Comparison of ENCODE assay signal across 10 cellular contexts in the genomic region with DNA sequence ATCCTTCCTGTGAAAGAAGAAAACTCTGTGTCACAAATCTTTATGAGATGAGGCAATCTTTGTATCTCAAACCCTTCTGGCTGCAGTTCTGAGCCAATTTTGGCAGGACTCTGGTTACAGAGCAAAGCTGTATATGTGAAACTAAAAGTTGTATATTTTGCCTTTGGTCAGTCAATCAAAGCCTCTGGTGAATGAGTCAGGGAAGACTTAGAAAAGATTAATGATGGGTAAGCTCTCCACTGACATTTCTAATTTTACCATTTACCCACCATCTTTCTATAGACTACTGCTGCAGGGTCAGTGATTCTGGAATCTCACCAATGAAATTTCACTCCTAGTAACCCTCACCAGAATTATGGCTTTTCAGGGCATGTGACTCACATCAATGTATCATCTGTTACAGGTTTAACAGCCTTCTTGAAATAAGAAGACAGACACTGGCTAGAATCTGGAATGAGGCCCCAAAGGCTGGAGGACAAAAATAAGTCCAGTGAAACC. TPM values are rescaled to one million over a fixed set of nuclear protein-coding genes. Genes with fewer than 3 reads are reported as not detected.
DNase-seq lines count a peak whose midpoint lies in the region; ATAC-seq and TF ChIP-seq lines count a peak whose summit lies in the region.
"Had no signal": no experiment of that assay in that cellular context is flagged by ENCODE, and none has a peak within 500 bp of the region (broad histone marks: within the 10 kb centered on the region; RNA-seq: fewer than 3 reads in every experiment).

No MANE protein-coding gene starts in this region.

- peak overlapping the region; percentile 17 for H3K27ac ChIP-seq in adipose tissue (ENCODE audit: low read depth, low read length)
- peak overlapping the region; percentile 83 for H3K27ac ChIP-seq in smooth muscle cell (ENCODE audit: low read depth)
- H3K27ac ChIP-seq: transverse colon had no signal

- no peak overlapping the region for H3K4me3 ChIP-seq in foreskin fibroblast (ENCODE audit: low read depth in 1 of 2, low read length in 2 of 2)
- H3K4me3 ChIP-seq in smooth muscle cell, result no peak overlapping the region
- H3K4me3 ChIP-seq: transverse colon had no signal

- H3K36me3 ChIP-seq in smooth muscle cell (ENCODE audit: low read depth), result no peaks in the 10 kb centered on the region
- H3K36me3 ChIP-seq: transverse colon had no signal

- no peak overlapping the region for H2AFZ ChIP-seq in smooth muscle cell (ENCODE audit: low read depth)

- H3K4me1 Mint-ChIP-seq in HFFc6 (ENCODE audit: low read depth), result peaks cover 23% of the 10 kb centered on the region
- H3K4me1 Mint-ChIP-seq in endothelial cell (ENCODE audit: unreplicated experiment), result peaks cover 22% of the 10 kb centered on the region

- peaks cover 7% of the 10 kb centered on the region for H3K4me1 ChIP-seq in smooth muscle cell (ENCODE audit: low read depth)

- H3K27me3 Mint-ChIP-seq in HFFc6 (ENCODE audit: insufficient read depth), result no peaks in the 10 kb centered on the region; the same call in 1 of the 2 replicates
- peaks cover 8% of the 10 kb centered on the region for H3K27me3 Mint-ChIP-seq in endothelial cell (ENCODE audit: unreplicated experiment)
- H3K27me3 Mint-ChIP-seq: activated CD8-positive, alpha-beta memory T cell treated with anti-CD3 and anti-CD28 coated beads, Interleukin-2, amount 10 ng/mL, durations not matched to agents 7 days and 5 days had no signal

- peaks cover 7% of the 10 kb centered on the region for H3F3A ChIP-seq in smooth muscle cell (ENCODE audit: low read depth)

- no peaks in the 10 kb centered on the region for H3K27me3 ChIP-seq in smooth muscle cell (ENCODE audit: low read depth)
- H3K27me3 ChIP-seq: transverse colon had no signal

- H3K9me3 Mint-ChIP-seq in HFFc6 (no peaks in the 10 kb centered on the region), endothelial cell (ENCODE audit: unreplicated experiment) (no peaks in the 10 kb centered on the region)

- H3K4me3 Mint-ChIP-seq in HFFc6, result no peak overlapping the region
- no peak overlapping the region for H3K4me3 Mint-ChIP-seq in endothelial cell (ENCODE audit: unreplicated experiment)
- H3K4me3 Mint-ChIP-seq: activated CD8-positive, alpha-beta memory T cell treated with anti-CD3 and anti-CD28 coated beads, Interleukin-2, amount 10 ng/mL, durations not matched to agents 7 days and 5 days had no signal

- no peak for ATAC-seq in GM18511 (IDR thresholded peaks at IDR 0.05; ENCODE audit: unreplicated experiment)
- ATAC-seq: activated CD8-positive, alpha-beta memory T cell treated with anti-CD3 and anti-CD28 coated beads, Interleukin-2, amount 10 ng/mL, durations not matched to agents 7 days and 5 days had no signal

- peaks cover 4% of the 10 kb centered on the region for H3K79me2 ChIP-seq in smooth muscle cell (ENCODE audit: low read depth)

- H3K36me3 Mint-ChIP-seq in HFFc6 (ENCODE audit: low read depth) (peaks cover 12% of the 10 kb centered on the region), endothelial cell (ENCODE audit: low read depth, unreplicated experiment) (peaks cover 20% of the 10 kb centered on the region)

- DNase-seq in HFFc6 (peak; percentile 76), foreskin fibroblast (peak; percentile 53 to 70), smooth muscle cell (lab: John Stamatoyannopoulos, UW; ENCODE audit: unreplicated experiment) (no peak), endothelial cell (ENCODE audit: low spot score) (no peak)
- DNase-seq in stimulated activated CD4-positive, alpha-beta T cell treated with anti-CD3 and anti-CD28 coated beads, Interleukin-4, amount 100 ng/mL, for 4 hours, result no peak
- DNase-seq: activated CD8-positive, alpha-beta memory T cell treated with anti-CD3 and anti-CD28 coated beads, Interleukin-2, amount 10 ng/mL, durations not matched to agents 7 days and 5 days; NCI-H1694; transverse colon had no signal

- no peaks in the 10 kb centered on the region for H4K20me1 ChIP-seq in smooth muscle cell (ENCODE audit: low read depth)

- no peaks in the 10 kb centered on the region for H3K9me3 ChIP-seq in smooth muscle cell (replicated peaks; ENCODE audit: low read depth)
- H3K9me3 ChIP-seq: transverse colon had no signal

- H3K27ac Mint-ChIP-seq in HFFc6 (peak overlapping the region; percentile 48), endothelial cell (ENCODE audit: unreplicated experiment) (no peak overlapping the region)
- H3K27ac Mint-ChIP-seq: activated CD8-positive, alpha-beta memory T cell treated with anti-CD3 and anti-CD28 coated beads, Interleukin-2, amount 10 ng/mL, durations not matched to agents 7 days and 5 days had no signal

- TF ChIP-seq CTCF in HFFc6 (IDR thresholded peaks at IDR 0.05) (no peak), foreskin fibroblast (IDR thresholded peaks at IDR 0.05; ENCODE audit: low read depth, low read length) (no peak), smooth muscle cell (IDR thresholded peaks at IDR 0.05; ENCODE audit: borderline replicate concordance, insufficient read depth, poor library complexity, severe bottlenecking) (no peak), endothelial cell (IDR thresholded peaks at IDR 0.05; ENCODE audit: unreplicated experiment) (no peak)

- H3K9ac ChIP-seq in smooth muscle cell (ENCODE audit: low read depth), result peak overlapping the region; percentile 36

- peak overlapping the region; percentile 58 for H3K4me2 ChIP-seq in smooth muscle cell

RNA-seq across cellular contexts. Expression of gene USP35, which starts 43.3 kb away (rescaled TPM):
- total RNA-seq in HFFc6 (2021; fragmentation: NEBNext Ultra II Directional; extraction: Animal tissue kit (Norgen Biotek cat#: 25700)), result 10 to 100 TPM in 1 of 6 experiments, 1 to 10 TPM in 5; 8.5 to 10.6 (median 9.0) TPM
- 1 to 10 TPM; 3.3 to 6.6 (median 6.3) TPM for polyA plus RNA-seq in adipose tissue
- total RNA-seq in smooth muscle cell, result 9.5 and 10.5 TPM in 2 replicates
- 4.5 and 7.3 TPM in 2 replicates for polyA plus RNA-seq in smooth muscle cell
- 26.0 TPM for total RNA-seq in endothelial cell (ENCODE audit: unreplicated experiment)

RNA-seq across cellular contexts. Expression of gene KCTD21, which starts 43.6 kb away (rescaled TPM):
- 10 to 100 TPM; 10.4 to 15.7 (median 12.6) TPM for total RNA-seq in HFFc6 (2021; fragmentation: NEBNext Ultra II Directional; extraction: Animal tissue kit (Norgen Biotek cat#: 25700))
- polyA plus RNA-seq in adipose tissue, result 1 to 10 TPM; 2.7 to 8.4 (median 7.6) TPM
- total RNA-seq in smooth muscle cell, result 18.5 and 23.5 TPM in 2 replicates
- 4.9 and 6.6 TPM in 2 replicates for polyA plus RNA-seq in smooth muscle cell
- total RNA-seq in endothelial cell (ENCODE audit: unreplicated experiment), result 11.4 TPM

Comparison
In these comparisons a context has a peak if more than half of its experiments do, and no peak if none do; other contexts are left out.
1. DNase-seq: peak in HFFc6 (single experiment) and foreskin fibroblast (2 of 2); none in smooth muscle cell (single experiment), stimulated activated CD4-positive, alpha-beta T cell treated with anti-CD3 and anti-CD28 coated beads, Interleukin-4, amount 100 ng/mL, for 4 hours (0 of 2) and endothelial cell (single experiment).